1 cellular context compared by ENCODE assay signal in genomic region chr7:146216371-146217041, GRCh38.
TF ChIP-seq lines count a peak whose summit lies in the region.

No MANE protein-coding gene starts in this region.

TF ChIP-seq in WTC11, 78 proteins besides CTCF, POLR2A, EP300 and RAD21 (continued from another document):
- TF ChIP-seq ZNF281 (CRISPR knock-in tag; IDR thresholded peaks at IDR 0.05) (no peak), ZSCAN18 (CRISPR knock-in tag; IDR thresholded peaks at IDR 0.05) (no peak)
